In genomic region chr16:89658221-89658879, GRCh38 we compare ENCODE assay signal across 8 cellular contexts. TPM values are rescaled to one million over a fixed set of nuclear protein-coding genes. Genes with fewer than 3 reads are reported as not detected.
DNase-seq lines count a peak whose midpoint lies in the region; ATAC-seq and TF ChIP-seq lines count a peak whose summit lies in the region.

No MANE protein-coding gene starts in this region.

- H3K9me2 ChIP-seq in GM23338 (ENCODE audit: insufficient read depth): no peaks in the 10 kb centered on the region

- H3K4me3 ChIP-seq in AG10803 (ENCODE audit: low read length) (peak overlapping the region; percentile 95), GM23338 (peak overlapping the region; percentile 95), WI38 (ENCODE audit: low read depth, low read length) (peak overlapping the region; percentile 94), gastroesophageal sphincter (peak overlapping the region; percentile 56 to 99)

- H3K4me1 ChIP-seq in GM23338 (ENCODE audit: insufficient read depth): peaks cover 7% of the 10 kb centered on the region; the same call in 1 of the 2 replicates
- H3K4me1 ChIP-seq in gastroesophageal sphincter: peaks cover 0 to 27% (median 16%) of the 10 kb centered on the region in 3 donors

- H3K4me3 Mint-ChIP-seq in GM23338 (peak overlapping the region; percentile 90), progenitor cell of endocrine pancreas (ENCODE audit: low read depth) (peak overlapping the region; percentile 87)

- peak overlapping the region; percentile 98 for H2AFZ ChIP-seq in GM23338

- H4K20me1 ChIP-seq in GM23338 (replicated peaks; ENCODE audit: insufficient read depth): peaks cover 4% of the 10 kb centered on the region; the same call in 1 of the 2 replicates

- H3K36me3 Mint-ChIP-seq in GM23338 (ENCODE audit: low read depth): peaks cover 48% of the 10 kb centered on the region
- H3K36me3 Mint-ChIP-seq in progenitor cell of endocrine pancreas (ENCODE audit: insufficient read depth): peaks cover 40% of the 10 kb centered on the region

- no peaks in the 10 kb centered on the region for H3K27me3 ChIP-seq in GM23338 (ENCODE audit: insufficient read depth)
- H3K27me3 ChIP-seq in gastroesophageal sphincter: no peaks in the 10 kb centered on the region

- peak; percentile 52 for ATAC-seq in GM23338
- ATAC-seq in gastroesophageal sphincter: no peak

- H3K4me2 ChIP-seq in GM23338: peak overlapping the region; percentile 98

- TF ChIP-seq EP300 in gastroesophageal sphincter (IDR thresholded peaks at IDR 0.05): no peak

- H3K9me3 Mint-ChIP-seq in GM23338 (no peaks in the 10 kb centered on the region), progenitor cell of endocrine pancreas (ENCODE audit: low read depth) (no peaks in the 10 kb centered on the region)

- H3K36me3 ChIP-seq in GM23338 (ENCODE audit: insufficient read depth) (peaks cover 12% of the 10 kb centered on the region), gastroesophageal sphincter (peaks cover 0 to 41% of the 10 kb centered on the region in 2 donors)

- no peaks in the 10 kb centered on the region for H3K9me3 ChIP-seq in gastroesophageal sphincter

- peak overlapping the region; percentile 77 for H3K27ac Mint-ChIP-seq in GM23338
- peak overlapping the region; percentile 92 for H3K27ac Mint-ChIP-seq in progenitor cell of endocrine pancreas

- H3K4me1 Mint-ChIP-seq in GM23338 (peaks cover 8% of the 10 kb centered on the region), progenitor cell of endocrine pancreas (ENCODE audit: low read depth) (peaks cover 6% of the 10 kb centered on the region)

- no peak for TF ChIP-seq CTCF in AG10803 (conservative IDR thresholded peaks at IDR 0.05; ENCODE audit: low read length)
- no peak for TF ChIP-seq CTCF in GM23338 (conservative IDR thresholded peaks at IDR 0.05; ENCODE audit: low read depth in 2 of 2)
- no peak for TF ChIP-seq CTCF in WI38 (IDR thresholded peaks at IDR 0.05; ENCODE audit: low read depth, low read length)
- no peak for TF ChIP-seq CTCF in gastroesophageal sphincter (IDR thresholded peaks at IDR 0.05)
- TF ChIP-seq CTCF in progenitor cell of endocrine pancreas (IDR thresholded peaks at IDR 0.05; ENCODE audit: unreplicated experiment): no peak

- 27 to 50% methylated on average over 3 to 10 of the region's 27 CpGs for WGBS in gastroesophageal sphincter (ENCODE audit: low coverage in 1 of 2), 2 donors

- H3K27me3 Mint-ChIP-seq in GM23338 (ENCODE audit: insufficient read depth, low read depth, poor library complexity) (peaks cover 6% of the 10 kb centered on the region), progenitor cell of endocrine pancreas (no peaks in the 10 kb centered on the region)

- peaks cover 49% of the 10 kb centered on the region for H3K79me2 ChIP-seq in GM23338 (replicated peaks; ENCODE audit: insufficient read depth)

- H3F3A ChIP-seq in GM23338 (replicated peaks; ENCODE audit: low read depth): no peaks in the 10 kb centered on the region

- DNase-seq in AG10803 (ENCODE audit: low read depth): no peak
- no peak for DNase-seq in GM23338 (ENCODE audit: low spot score)
- DNase-seq in progenitor cell of endocrine pancreas (ENCODE audit: low spot score, unreplicated experiment): no peak
- no peak for DNase-seq in hippocampal formation (lab: John Stamatoyannopoulos, UW)
- no peak for DNase-seq in SIG-M5 (lab: John Stamatoyannopoulos, UW)
- DNase-seq in retina: no peak

- TF ChIP-seq POLR2A in gastroesophageal sphincter (IDR thresholded peaks at IDR 0.05): no peak

- no peak overlapping the region for H3K27ac ChIP-seq in GM23338 (ENCODE audit: low read depth)
- peak overlapping the region; percentile 19 to 88 (median 86) for H3K27ac ChIP-seq in gastroesophageal sphincter

TF ChIP-seq in GM23338, 12 proteins besides CTCF, POLR2A, EP300 and RAD21 (continues in another document):
- TF ChIP-seq POLR2AphosphoS5 (IDR thresholded peaks at IDR 0.05; ENCODE audit: low read depth) (no peak), CREB1 (CRISPR knock-in tag; IDR thresholded peaks at IDR 0.05; ENCODE audit: low read depth) (no peak), EZH2phosphoT487 (IDR thresholded peaks at IDR 0.05; ENCODE audit: unreplicated experiment) (no peak), EZH2 (IDR thresholded peaks at IDR 0.05; ENCODE audit: low read depth, unreplicated experiment) (no peak), NANOG (IDR thresholded peaks at IDR 0.05; ENCODE audit: borderline replicate concordance) (no peak), ETS1 (IDR thresholded peaks at IDR 0.05) (no peak), STAT1 (IDR thresholded peaks at IDR 0.05; ENCODE audit: unreplicated experiment) (no peak), ZNF331 (CRISPR knock-in tag; IDR thresholded peaks at IDR 0.05; ENCODE audit: low read depth) (no peak)
- TF ChIP-seq, protein P1, sequence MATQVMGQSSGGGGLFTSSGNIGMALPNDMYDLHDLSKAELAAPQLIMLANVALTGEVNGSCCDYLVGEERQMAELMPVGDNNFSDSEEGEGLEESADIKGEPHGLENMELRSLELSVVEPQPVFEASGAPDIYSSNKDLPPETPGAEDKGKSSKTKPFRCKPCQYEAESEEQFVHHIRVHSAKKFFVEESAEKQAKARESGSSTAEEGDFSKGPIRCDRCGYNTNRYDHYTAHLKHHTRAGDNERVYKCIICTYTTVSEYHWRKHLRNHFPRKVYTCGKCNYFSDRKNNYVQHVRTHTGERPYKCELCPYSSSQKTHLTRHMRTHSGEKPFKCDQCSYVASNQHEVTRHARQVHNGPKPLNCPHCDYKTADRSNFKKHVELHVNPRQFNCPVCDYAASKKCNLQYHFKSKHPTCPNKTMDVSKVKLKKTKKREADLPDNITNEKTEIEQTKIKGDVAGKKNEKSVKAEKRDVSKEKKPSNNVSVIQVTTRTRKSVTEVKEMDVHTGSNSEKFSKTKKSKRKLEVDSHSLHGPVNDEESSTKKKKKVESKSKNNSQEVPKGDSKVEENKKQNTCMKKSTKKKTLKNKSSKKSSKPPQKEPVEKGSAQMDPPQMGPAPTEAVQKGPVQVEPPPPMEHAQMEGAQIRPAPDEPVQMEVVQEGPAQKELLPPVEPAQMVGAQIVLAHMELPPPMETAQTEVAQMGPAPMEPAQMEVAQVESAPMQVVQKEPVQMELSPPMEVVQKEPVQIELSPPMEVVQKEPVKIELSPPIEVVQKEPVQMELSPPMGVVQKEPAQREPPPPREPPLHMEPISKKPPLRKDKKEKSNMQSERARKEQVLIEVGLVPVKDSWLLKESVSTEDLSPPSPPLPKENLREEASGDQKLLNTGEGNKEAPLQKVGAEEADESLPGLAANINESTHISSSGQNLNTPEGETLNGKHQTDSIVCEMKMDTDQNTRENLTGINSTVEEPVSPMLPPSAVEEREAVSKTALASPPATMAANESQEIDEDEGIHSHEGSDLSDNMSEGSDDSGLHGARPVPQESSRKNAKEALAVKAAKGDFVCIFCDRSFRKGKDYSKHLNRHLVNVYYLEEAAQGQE (IDR thresholded peaks at IDR 0.05; ENCODE audit: unreplicated experiment): no peak

RNA-seq across cellular contexts. Expression of gene SPATA33, which starts 0.7 kb away (rescaled TPM):
- 5.8 and 6.6 TPM in 2 replicates for total RNA-seq in GM23338 (2014; rRNA removed; shearing (Covaris generic))
- polyA plus RNA-seq in GM23338 (2016; fragmentation: Nextera tagmentation; extraction: Ambion mirVana): 13.9 and 17.4 TPM in 2 replicates
- total RNA-seq in gastroesophageal sphincter (1 to 10 TPM; 1.7 to 5.3 (median 3.2) TPM), progenitor cell of endocrine pancreas (33.4 and 38.4 TPM in 2 replicates)

RNA-seq across cellular contexts. Expression of gene CHMP1A, which starts 0.8 kb away (rescaled TPM):
- 60.1 and 81.9 TPM in 2 replicates for total RNA-seq in GM23338 (2014; rRNA removed; shearing (Covaris generic))
- 42.3 TPM in 2 replicates for polyA plus RNA-seq in GM23338 (2016; fragmentation: Nextera tagmentation; extraction: Ambion mirVana)
- 100 to 1,000 TPM in 1 of 4 donors, 10 to 100 TPM in 3; 54.5 to 101 (median 82.2) TPM for total RNA-seq in gastroesophageal sphincter
- 96.5 and 105 TPM in 2 replicates for total RNA-seq in progenitor cell of endocrine pancreas

RNA-seq across cellular contexts. Expression of gene CDK10, which starts 28.1 kb away (rescaled TPM):
- total RNA-seq in GM23338 (2014; rRNA removed; shearing (Covaris generic)): 53.2 and 64.6 TPM in 2 replicates
- polyA plus RNA-seq in GM23338 (2016; fragmentation: Nextera tagmentation; extraction: Ambion mirVana): 79.0 and 88.0 TPM in 2 replicates
- 10 to 100 TPM; 24.1 to 44.0 (median 28.9) TPM for total RNA-seq in gastroesophageal sphincter
- 183 and 192 TPM in 2 replicates for total RNA-seq in progenitor cell of endocrine pancreas

RNA-seq across cellular contexts. Expression of gene SPATA2L, which starts 43.2 kb away (rescaled TPM):
- total RNA-seq in GM23338 (2014; rRNA removed; shearing (Covaris generic)): 23.4 and 26.2 TPM in 2 replicates
- 6.9 and 11.1 TPM in 2 replicates for polyA plus RNA-seq in GM23338 (2016; fragmentation: Nextera tagmentation; extraction: Ambion mirVana)
- 10 to 100 TPM in 3 of 4 donors, 1 to 10 TPM in 1; 8.7 to 21.8 (median 13.2) TPM for total RNA-seq in gastroesophageal sphincter
- 14.0 and 15.5 TPM in 2 replicates for total RNA-seq in progenitor cell of endocrine pancreas

RNA-seq across cellular contexts. Expression of gene DPEP1, which starts 44.9 kb away (rescaled TPM):
- 0.93 and 2.3 TPM in 2 replicates for total RNA-seq in GM23338 (2014; rRNA removed; shearing (Covaris generic))
- 0.38 and 1.7 TPM in 2 replicates for polyA plus RNA-seq in GM23338 (2016; fragmentation: Nextera tagmentation; extraction: Ambion mirVana)
- total RNA-seq in gastroesophageal sphincter: under 1 TPM in 1 of 4 donors, not detected in 3; 0.54 TPM
- 29.6 and 36.3 TPM in 2 replicates for total RNA-seq in progenitor cell of endocrine pancreas
